7 cellular contexts compared by ENCODE assay signal in genomic region chr19:38617764-38618589, GRCh38. TPM values are rescaled to one million over a fixed set of nuclear protein-coding genes. Genes with fewer than 3 reads are reported as not detected.
A peak's percentile ranks its signal among the peaks of the same experiment; 100 is the strongest.
DNase-seq lines count a peak whose midpoint lies in the region; ATAC-seq lines count a peak whose summit lies in the region.

Gene MAP4K1 (minus strand): TSS chr19:38617953. CDS start chr19:38617895, 58 bp downstream.

- H3K9ac ChIP-seq in NT2/D1 (ENCODE audit: insufficient read length, low read depth), result peak within 1 kb of the TSS; percentile 95

- peaks cover 35% of the 10 kb centered on the region for H3K4me1 Mint-ChIP-seq in activated T-helper 2 cell treated with anti-CD3 and anti-CD28 coated beads, Interferon-gamma antibody, Interleukin-2, Interleukin-4, amounts not matched to agents 10 μg/mL and 5 μg/mL and 100 μg/mL, durations not matched to agents 14 hours and 24 hours and 36 hours (ENCODE audit: low read depth)

- intact Hi-C loops in activated T-helper 2 cell treated with anti-CD3 and anti-CD28 coated beads, Interferon-gamma antibody, Interleukin-2, Interleukin-4, amounts not matched to agents 10 μg/mL and 5 μg/mL and 100 μg/mL, durations not matched to agents 14 hours and 24 hours and 36 hours (cut with micrococcal nuclease), result loop anchor here (1.0 to 5.0 kb wide), 5 partner anchors 37 to 301 kb away; partner anchors contain the start of genes KCNK6, RASGRP4 and YIF1B
- intact Hi-C loops in head of caudate nucleus (cut with DNase I), result loop anchor here (5.0 to 10.0 kb wide), 3 partner anchors 216 to 234 kb away; partner anchors contain the start of genes ECH1 and FAM98C

- DNase-seq in NT2/D1 (ENCODE audit: low read depth, low spot score) (no peak), head of caudate nucleus (peak; percentile 11 to 69 (median 44)), retina (peak; percentile 24), AG20443 (ENCODE audit: low spot score) (no peak)
- DNase-seq in activated T-helper 2 cell treated with anti-CD3 and anti-CD28 coated beads, Interferon-gamma antibody, Interleukin-2, Interleukin-4, amounts not matched to agents 10 μg/mL and 5 μg/mL and 100 μg/mL, durations not matched to agents 14 hours and 24 hours and 36 hours (ENCODE audit: low spot score), result peak; percentile 75

- no peaks in the 10 kb centered on the region for H3K9me3 ChIP-seq in NT2/D1 (ENCODE audit: insufficient read depth, low read length)

- H3K27me3 Mint-ChIP-seq in activated T-helper 2 cell treated with anti-CD3 and anti-CD28 coated beads, Interferon-gamma antibody, Interleukin-2, Interleukin-4, amounts not matched to agents 10 μg/mL and 5 μg/mL and 100 μg/mL, durations not matched to agents 14 hours and 24 hours and 36 hours (ENCODE audit: low read depth), result no peaks in the 10 kb centered on the region

- peak within 1 kb of the TSS; percentile 92 for H3K27ac Mint-ChIP-seq in activated T-helper 2 cell treated with anti-CD3 and anti-CD28 coated beads, Interferon-gamma antibody, Interleukin-2, Interleukin-4, amounts not matched to agents 10 μg/mL and 5 μg/mL and 100 μg/mL, durations not matched to agents 14 hours and 24 hours and 36 hours

- peak; percentile 54 for ATAC-seq in GM18907 (IDR thresholded peaks at IDR 0.05; ENCODE audit: unreplicated experiment)
- ATAC-seq in HG03039 (IDR thresholded peaks at IDR 0.05; ENCODE audit: unreplicated experiment), result peak; percentile 34

- H3K4me1 ChIP-seq in NT2/D1 (ENCODE audit: insufficient read depth, insufficient read length), result peaks cover 14% of the 10 kb centered on the region

- peaks cover 32% of the 10 kb centered on the region for H3K36me3 ChIP-seq in NT2/D1 (ENCODE audit: insufficient read depth, insufficient read length, low read length)

- H3K36me3 Mint-ChIP-seq in activated T-helper 2 cell treated with anti-CD3 and anti-CD28 coated beads, Interferon-gamma antibody, Interleukin-2, Interleukin-4, amounts not matched to agents 10 μg/mL and 5 μg/mL and 100 μg/mL, durations not matched to agents 14 hours and 24 hours and 36 hours (ENCODE audit: low read depth), result peaks cover 66% of the 10 kb centered on the region

- peak within 1 kb of the TSS; percentile 99 for H3K4me3 ChIP-seq in NT2/D1 (ENCODE audit: insufficient read length, low read depth)

- H3K27me3 ChIP-seq in NT2/D1 (ENCODE audit: insufficient read depth, insufficient read length), result no peaks in the 10 kb centered on the region

- H3K9me3 Mint-ChIP-seq in activated T-helper 2 cell treated with anti-CD3 and anti-CD28 coated beads, Interferon-gamma antibody, Interleukin-2, Interleukin-4, amounts not matched to agents 10 μg/mL and 5 μg/mL and 100 μg/mL, durations not matched to agents 14 hours and 24 hours and 36 hours, result no peaks in the 10 kb centered on the region

- peak within 1 kb of the TSS; percentile 96 for H3K4me3 Mint-ChIP-seq in activated T-helper 2 cell treated with anti-CD3 and anti-CD28 coated beads, Interferon-gamma antibody, Interleukin-2, Interleukin-4, amounts not matched to agents 10 μg/mL and 5 μg/mL and 100 μg/mL, durations not matched to agents 14 hours and 24 hours and 36 hours (ENCODE audit: low read depth)

RNA-seq across cellular contexts. Expression of gene MAP4K1, which starts in this region (rescaled TPM):
- total RNA-seq in activated T-helper 2 cell treated with anti-CD3 and anti-CD28 coated beads, Interferon-gamma antibody, Interleukin-2, Interleukin-4, amounts not matched to agents 10 μg/mL and 5 μg/mL and 100 μg/mL, durations not matched to agents 14 hours and 24 hours and 36 hours, result 181 and 187 TPM in 2 replicates

Comparison
In these comparisons a context has a peak if more than half of its experiments do, and no peak if none do; other contexts are left out.
1. DNase-seq: peak in activated T-helper 2 cell treated with anti-CD3 and anti-CD28 coated beads, Interferon-gamma antibody, Interleukin-2, Interleukin-4, amounts not matched to agents 10 μg/mL and 5 μg/mL and 100 μg/mL, durations not matched to agents 14 hours and 24 hours and 36 hours (single experiment), head of caudate nucleus (42 of 42) and retina (single experiment); none in NT2/D1 (single experiment) and AG20443 (single experiment).